ENCODE assay signal across 10 cellular contexts in the genomic region with DNA sequence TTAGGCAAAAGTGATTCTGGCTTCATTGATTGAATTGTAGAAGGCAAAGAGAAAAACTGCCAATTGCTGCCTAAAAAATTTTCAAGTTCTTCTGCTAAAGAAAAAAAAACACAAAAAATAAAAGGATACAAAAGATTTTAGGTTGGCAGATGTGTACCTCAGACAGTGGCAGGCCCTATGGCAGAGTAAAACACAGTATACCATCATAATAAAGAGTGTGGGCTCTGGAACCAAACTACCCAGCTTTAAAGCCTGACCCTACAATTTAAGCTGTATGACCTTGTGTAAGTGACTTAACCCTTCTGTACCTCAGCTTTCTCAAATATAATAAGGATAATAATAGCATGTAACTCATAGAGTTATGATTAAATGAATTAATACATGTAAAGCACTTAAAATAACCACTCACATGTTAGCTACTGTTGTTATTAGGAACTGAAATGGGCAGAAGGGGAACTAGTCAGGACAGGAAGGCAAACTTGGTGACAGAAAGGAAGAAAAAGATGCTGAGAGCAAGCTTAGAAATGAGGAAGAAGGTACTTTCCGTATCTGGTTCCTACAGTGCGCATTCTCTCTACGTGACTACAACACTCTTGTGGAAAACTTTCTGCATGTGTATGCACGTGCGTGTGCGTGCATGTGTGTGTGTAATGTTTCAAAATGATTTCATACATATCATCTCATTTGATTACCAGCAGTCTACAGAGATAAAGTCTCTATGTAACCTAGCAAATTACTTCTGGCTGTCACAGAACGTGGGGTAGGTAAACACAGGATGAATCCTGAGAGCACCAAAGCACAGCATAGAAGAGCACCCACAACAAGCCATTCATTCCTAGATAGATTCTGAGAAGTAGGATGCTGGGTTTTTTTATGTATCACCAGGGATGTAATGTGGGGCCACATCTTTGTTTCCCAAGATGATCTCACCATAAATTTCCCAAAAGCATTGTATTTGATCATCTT. TPM values are rescaled to one million over a fixed set of nuclear protein-coding genes. Genes with fewer than 3 reads are reported as not detected.
DNase-seq lines count a peak whose midpoint lies in the region; ATAC-seq lines count a peak whose summit lies in the region.
"Had no signal": no experiment of that assay in that cellular context is flagged by ENCODE, and none has a peak within 500 bp of the region (broad histone marks: within the 10 kb centered on the region; RNA-seq: fewer than 3 reads in every experiment).

No MANE protein-coding gene starts in this region.

- no peak overlapping the region for H3K4ac ChIP-seq in neuronal stem cell (ENCODE audit: low read length)

- no CpG with 5 or more reads among the region's 7 CpGs for WGBS in neuronal stem cell (ENCODE audit: extremely low coverage in 2 of 2, insufficient read length in 2 of 2, insufficient replicate concordance in 1 of 2), 2 donors

- H3K36me3 Mint-ChIP-seq in activated CD4-positive, alpha-beta T cell treated with anti-CD3 and anti-CD28 coated beads for 36 hours (ENCODE audit: low read depth), result peaks cover 1% of the 10 kb centered on the region
- no peaks in the 10 kb centered on the region for H3K36me3 Mint-ChIP-seq in stimulated activated effector memory CD8-positive, alpha-beta T cell treated with anti-CD3 and anti-CD28 coated beads, Interleukin-12 subunit alpha, Interleukin-12 subunit beta, amount 100 ng/mL, for 72 hours

- no peak overlapping the region for H2AK5ac ChIP-seq in neuronal stem cell (ENCODE audit: low read depth, low read length)

- no peaks in the 10 kb centered on the region for H3K9me3 ChIP-seq in neuronal stem cell (replicated peaks in 1 of 2; ENCODE audit: control insufficient read depth in 2 of 2, insufficient read depth in 1 of 2, low read depth in 1 of 2, low read length in 2 of 2)
- H3K9me3 ChIP-seq: transverse colon had no signal

- no peak overlapping the region for H2BK120ac ChIP-seq in neuronal stem cell (ENCODE audit: low read depth, low read length)

- no peaks in the 10 kb centered on the region for H3K9me3 Mint-ChIP-seq in activated CD4-positive, alpha-beta T cell treated with anti-CD3 and anti-CD28 coated beads for 36 hours (ENCODE audit: low read depth)
- H3K9me3 Mint-ChIP-seq in stimulated activated effector memory CD8-positive, alpha-beta T cell treated with anti-CD3 and anti-CD28 coated beads, Interleukin-12 subunit alpha, Interleukin-12 subunit beta, amount 100 ng/mL, for 72 hours, result no peaks in the 10 kb centered on the region

- H3K18ac ChIP-seq in neuronal stem cell (ENCODE audit: low read length), result no peak overlapping the region

- H3K9ac ChIP-seq in neuronal stem cell (ENCODE audit: low read depth, low read length, poor library complexity), result no peak overlapping the region
- H3K9ac ChIP-seq: parathyroid adenoma had no signal

- H2BK5ac ChIP-seq in neuronal stem cell (ENCODE audit: low read length), result no peak overlapping the region

- no peak overlapping the region for H2BK15ac ChIP-seq in neuronal stem cell (ENCODE audit: low read length)

- H3K4me1 Mint-ChIP-seq in activated CD4-positive, alpha-beta T cell treated with anti-CD3 and anti-CD28 coated beads for 36 hours, result peaks cover 5% of the 10 kb centered on the region
- H3K4me1 Mint-ChIP-seq in stimulated activated effector memory CD8-positive, alpha-beta T cell treated with anti-CD3 and anti-CD28 coated beads, Interleukin-12 subunit alpha, Interleukin-12 subunit beta, amount 100 ng/mL, for 72 hours, result no peaks in the 10 kb centered on the region

- CTCF ChIA-PET in activated CD4-positive, alpha-beta T cell treated with anti-CD3 and anti-CD28 coated beads for 36 hours (lab: Charles Lee), result interaction anchor here (0.7 to 3.5 kb wide), 8 partner anchors 8 to 194 kb away, joined by 3 to 13 read pairs (median 4); a partner anchor contains a TSS

- peak; percentile 74 for ATAC-seq in activated CD4-positive, alpha-beta T cell treated with anti-CD3 and anti-CD28 coated beads for 36 hours
- ATAC-seq in HG02970 (IDR thresholded peaks at IDR 0.05; ENCODE audit: low FRiP score, unreplicated experiment), result peak; percentile 86
- peak; percentile 78 for ATAC-seq in stimulated activated effector memory CD8-positive, alpha-beta T cell treated with anti-CD3 and anti-CD28 coated beads, Interleukin-12 subunit alpha, Interleukin-12 subunit beta, amount 100 ng/mL, for 72 hours

- no peak overlapping the region for H2BK12ac ChIP-seq in neuronal stem cell (ENCODE audit: low read length)

- no peak overlapping the region for H3K14ac ChIP-seq in neuronal stem cell (ENCODE audit: low read length)

- H4K8ac ChIP-seq in neuronal stem cell (ENCODE audit: low read depth, low read length), result no peak overlapping the region

- no peak overlapping the region for H3K23ac ChIP-seq in neuronal stem cell (ENCODE audit: low read depth, low read length, poor library complexity)

- no peak overlapping the region for H3K27ac ChIP-seq in neuronal stem cell (replicated peaks; ENCODE audit: low read length)
- H3K27ac ChIP-seq: parathyroid adenoma, transverse colon had no signal

- POLR2A ChIA-PET in activated CD4-positive, alpha-beta T cell treated with anti-CD3 and anti-CD28 coated beads for 36 hours (lab: Charles Lee), result interaction anchor here (0.6 to 0.7 kb wide), 2 partner anchors 10 to 121 kb away, joined by 3 read pairs; a partner anchor contains a TSS

- DNase-seq in activated CD4-positive, alpha-beta T cell treated with anti-CD3 and anti-CD28 coated beads for 36 hours, result peak; percentile 17
- DNase-seq in activated CD4-positive, alpha-beta T cell treated with anti-CD3 and anti-CD28 coated beads, Interleukin-2, amount 50 U/mL, for 1 hour, result no peak
- DNase-seq in RPMI8226, result peak; percentile 33
- DNase-seq in stimulated activated effector memory CD8-positive, alpha-beta T cell treated with anti-CD3 and anti-CD28 coated beads, Interleukin-12 subunit alpha, Interleukin-12 subunit beta, amount 100 ng/mL, for 72 hours (ENCODE audit: low spot score in 2 of 2), result no peak
- DNase-seq in neuronal stem cell (ENCODE audit: low spot score), result no peak
- DNase-seq in NCI-H2081 treated with DMSO at 0.1 percent for 48 hours (lab: John Stamatoyannopoulos, UW), result no peak
- DNase-seq in NCI-H2171 (lab: John Stamatoyannopoulos, UW), result no peak
- DNase-seq: transverse colon had no signal

- no peak overlapping the region for H3K4me3 ChIP-seq in neuronal stem cell (ENCODE audit: low read length in 2 of 2)
- H3K4me3 ChIP-seq: transverse colon had no signal

- no peaks in the 10 kb centered on the region for H3K79me1 ChIP-seq in neuronal stem cell (ENCODE audit: low read depth, low read length)

- peaks cover 0 to 15% of the 10 kb centered on the region in 2 donors for H3K4me1 ChIP-seq in neuronal stem cell (ENCODE audit: control insufficient read depth in 2 of 2, insufficient read depth in 1 of 2, low read depth in 1 of 2, low read length in 2 of 2)
- H3K4me1 ChIP-seq: parathyroid adenoma had no signal

- peaks cover 0 to 3% (median 0%) of the 10 kb centered on the region in 3 experiments for H3K27me3 ChIP-seq in neuronal stem cell (ENCODE audit: control insufficient read depth in 3 of 3, insufficient read depth in 3 of 3, low read depth in 1 of 3, low read length in 3 of 3)
- H3K27me3 ChIP-seq: transverse colon had no signal

- no peak overlapping the region for H3K4me2 ChIP-seq in neuronal stem cell (ENCODE audit: insufficient read depth, low read length, poor library complexity, severe bottlenecking)

- no peak overlapping the region for H4K91ac ChIP-seq in neuronal stem cell (ENCODE audit: low read depth, low read length, poor library complexity)

- no peaks in the 10 kb centered on the region for H3K36me3 ChIP-seq in neuronal stem cell (replicated peaks in 1 of 2; ENCODE audit: control insufficient read depth in 2 of 2, insufficient read depth in 2 of 2, low read length in 2 of 2)
- H3K36me3 ChIP-seq: transverse colon had no signal

- H3K27ac Mint-ChIP-seq in activated CD4-positive, alpha-beta T cell treated with anti-CD3 and anti-CD28 coated beads for 36 hours, result no peak overlapping the region
- H3K27ac Mint-ChIP-seq in stimulated activated effector memory CD8-positive, alpha-beta T cell treated with anti-CD3 and anti-CD28 coated beads, Interleukin-12 subunit alpha, Interleukin-12 subunit beta, amount 100 ng/mL, for 72 hours, result no peak overlapping the region

- no peaks in the 10 kb centered on the region for H3K27me3 Mint-ChIP-seq in activated CD4-positive, alpha-beta T cell treated with anti-CD3 and anti-CD28 coated beads for 36 hours

- no peak overlapping the region for H3K4me3 Mint-ChIP-seq in activated CD4-positive, alpha-beta T cell treated with anti-CD3 and anti-CD28 coated beads for 36 hours
- H3K4me3 Mint-ChIP-seq in stimulated activated effector memory CD8-positive, alpha-beta T cell treated with anti-CD3 and anti-CD28 coated beads, Interleukin-12 subunit alpha, Interleukin-12 subunit beta, amount 100 ng/mL, for 72 hours, result no peak overlapping the region

- H2AFZ ChIP-seq in neuronal stem cell (ENCODE audit: low read length), result no peak overlapping the region
- H2AFZ ChIP-seq: parathyroid adenoma had no signal

- intact Hi-C loops in activated CD4-positive, alpha-beta T cell treated with anti-CD3 and anti-CD28 coated beads for 36 hours (cut with DNase I, micrococcal nuclease), result no loop called here

RNA-seq across cellular contexts. Expression of a gene that starts 13.7 kb away (rescaled TPM):
- 1 to 10 TPM; 2.5 to 3.4 TPM for total RNA-seq in activated CD4-positive, alpha-beta T cell treated with anti-CD3 and anti-CD28 coated beads for 36 hours
- 13.9 TPM for polyA plus RNA-seq in neuronal stem cell (2013, experiment 1 of 2)
- polyA plus RNA-seq in neuronal stem cell (2013, experiment 2 of 2), result 15.2 TPM

Comparison
In these comparisons a context has a peak if more than half of its experiments do, and no peak if none do; other contexts are left out.
1. DNase-seq: peak in activated CD4-positive, alpha-beta T cell treated with anti-CD3 and anti-CD28 coated beads for 36 hours (single experiment) and RPMI8226 (single experiment); none in activated CD4-positive, alpha-beta T cell treated with anti-CD3 and anti-CD28 coated beads, Interleukin-2, amount 50 U/mL, for 1 hour (single experiment), stimulated activated effector memory CD8-positive, alpha-beta T cell treated with anti-CD3 and anti-CD28 coated beads, Interleukin-12 subunit alpha, Interleukin-12 subunit beta, amount 100 ng/mL, for 72 hours (0 of 2), neuronal stem cell (single experiment), NCI-H2081 treated with DMSO at 0.1 percent for 48 hours (single experiment) and NCI-H2171 (single experiment).
2. Peak in every context shown above with its lines, with median percentiles within 50 percentile points of each other: ATAC-seq.